37 cellular contexts compared by ENCODE assay signal in the genomic region with DNA sequence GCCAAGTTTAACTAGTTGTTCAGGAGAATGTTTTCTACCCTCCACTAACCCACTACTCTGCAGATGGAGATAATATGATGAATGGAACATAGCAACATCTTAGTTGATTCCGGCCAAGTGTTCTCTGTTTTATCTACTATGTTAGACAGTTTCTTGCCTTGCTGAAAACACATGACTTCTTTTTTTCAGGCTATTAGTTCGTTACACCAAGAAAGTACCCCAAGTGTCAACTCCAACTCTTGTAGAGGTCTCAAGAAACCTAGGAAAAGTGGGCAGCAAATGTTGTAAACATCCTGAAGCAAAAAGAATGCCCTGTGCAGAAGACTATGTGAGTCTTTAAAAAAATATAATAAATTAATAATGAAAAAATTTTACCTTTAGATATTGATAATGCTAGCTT. TPM values are rescaled to one million over a fixed set of nuclear protein-coding genes. Genes with fewer than 3 reads are reported as not detected.
"Had no signal": no experiment of that assay in that cellular context is flagged by ENCODE, and none has a peak within 500 bp of the region (broad histone marks: within the 10 kb centered on the region; RNA-seq: fewer than 3 reads in every experiment).

No MANE protein-coding gene starts in this region.

- H3K9me3 ChIP-seq: MG63 had no signal

- H3K27me3 ChIP-seq: MG63 had no signal

- DNase-seq: Karpas-422, MG63, MM.1S, MV-4-11, NCI-H1048, NCI-H1092, NCI-H1092 treated with DMSO at 0.1 percent for 48 hours, NCI-H1105, NCI-H1105 treated with DMSO at 0.1 percent for 48 hours, NCI-H1417, NCI-H1417 treated with DMSO at 0.1 percent for 48 hours, NCI-H1436, NCI-H1436 treated with DMSO at 0.1 percent for 48 hours, NCI-H146, NCI-H1694, NCI-H1694 treated with DMSO at 0.1 percent for 48 hours, NCI-H187, NCI-H187 treated with DMSO at 0.1 percent for 48 hours, NCI-H1930, NCI-H2029, NCI-H2029 treated with DMSO at 0.1 percent for 48 hours, NCI-H2081, NCI-H2081 treated with DMSO at 0.1 percent for 48 hours, NCI-H2107, NCI-H2171, NCI-H2171 treated with DMSO at 0.1 percent for 48 hours, NCI-H2227 treated with DMSO at 0.1 percent for 48 hours, NCI-H226, NCI-H345, NCI-H446, NCI-H446 treated with DMSO at 0.1 percent for 48 hours, NCI-H510A, NCI-H510A treated with DMSO at 0.1 percent for 48 hours had no signal

- H3K4me3 ChIP-seq: MG63 had no signal

- H3K36me3 ChIP-seq: MG63 had no signal

RNA-seq across cellular contexts. Expression of gene ALB, which starts 13.3 kb away (rescaled TPM):
- total RNA-seq: LHCN-M2, M059J, MCF 10A, NCI-H460 had no signal

RNA-seq across cellular contexts. Expression of gene AFP, which starts 18.7 kb away (rescaled TPM):
- total RNA-seq: LHCN-M2, MCF 10A had no signal
